3 cellular contexts compared by ENCODE assay signal in the genomic region with DNA sequence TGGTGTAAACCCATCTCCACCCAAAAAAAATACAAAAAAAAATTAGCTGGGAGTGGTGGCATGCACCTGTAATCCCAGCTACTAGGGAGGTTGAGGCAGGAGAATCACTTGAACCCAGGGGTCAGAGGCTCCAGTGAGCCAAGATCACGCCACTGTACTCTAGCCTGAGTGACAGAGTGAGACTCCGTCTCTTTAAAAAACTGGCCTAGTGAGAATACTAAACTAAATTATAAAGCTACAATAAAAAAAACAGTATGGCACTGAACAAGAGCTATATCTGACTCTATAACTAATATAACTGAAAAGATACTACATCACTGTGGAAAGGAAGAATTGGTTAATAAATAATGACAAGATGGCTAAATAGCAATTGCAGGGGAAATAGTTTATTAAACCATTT.
TF ChIP-seq lines count a peak whose summit lies in the region.

No MANE protein-coding gene starts in this region.

TF ChIP-seq in HCT116, 20 proteins besides CTCF, POLR2A, EP300 and RAD21:
- TF ChIP-seq EGR1 (IDR thresholded peaks at IDR 0.05; ENCODE audit: low read depth) (no peak), CBX3 (IDR thresholded peaks at IDR 0.05; ENCODE audit: low read depth) (peak; percentile 81), ZBTB33 (IDR thresholded peaks at IDR 0.05; ENCODE audit: extremely low read depth, insufficient replicate concordance, low read length) (no peak)

TF ChIP-seq in IMR-90, 13 proteins besides CTCF, POLR2A, EP300 and RAD21:
- TF ChIP-seq NFE2L2 (IDR thresholded peaks at IDR 0.05; ENCODE audit: low read depth, low read length), result no peak
- TF ChIP-seq RCOR1 (IDR thresholded peaks at IDR 0.05; ENCODE audit: insufficient replicate concordance, low read length), result no peak

TF ChIP-seq in K562, 482 proteins besides CTCF, POLR2A, EP300 and RAD21:
- no peak for TF ChIP-seq RUNX1 (IDR thresholded peaks at IDR 0.05; ENCODE audit: low read depth)
- peak; percentile 79 for TF ChIP-seq ADNP (tag; IDR thresholded peaks at IDR 0.05)
- TF ChIP-seq ZNF668 (CRISPR knock-in tag; IDR thresholded peaks at IDR 0.05), result no peak
- no peak for TF ChIP-seq ILK (tag; IDR thresholded peaks at IDR 0.05; ENCODE audit: borderline replicate concordance, low read depth)
- peak; percentile 73 for TF ChIP-seq BCOR (IDR thresholded peaks at IDR 0.05)
- TF ChIP-seq, protein P1, sequence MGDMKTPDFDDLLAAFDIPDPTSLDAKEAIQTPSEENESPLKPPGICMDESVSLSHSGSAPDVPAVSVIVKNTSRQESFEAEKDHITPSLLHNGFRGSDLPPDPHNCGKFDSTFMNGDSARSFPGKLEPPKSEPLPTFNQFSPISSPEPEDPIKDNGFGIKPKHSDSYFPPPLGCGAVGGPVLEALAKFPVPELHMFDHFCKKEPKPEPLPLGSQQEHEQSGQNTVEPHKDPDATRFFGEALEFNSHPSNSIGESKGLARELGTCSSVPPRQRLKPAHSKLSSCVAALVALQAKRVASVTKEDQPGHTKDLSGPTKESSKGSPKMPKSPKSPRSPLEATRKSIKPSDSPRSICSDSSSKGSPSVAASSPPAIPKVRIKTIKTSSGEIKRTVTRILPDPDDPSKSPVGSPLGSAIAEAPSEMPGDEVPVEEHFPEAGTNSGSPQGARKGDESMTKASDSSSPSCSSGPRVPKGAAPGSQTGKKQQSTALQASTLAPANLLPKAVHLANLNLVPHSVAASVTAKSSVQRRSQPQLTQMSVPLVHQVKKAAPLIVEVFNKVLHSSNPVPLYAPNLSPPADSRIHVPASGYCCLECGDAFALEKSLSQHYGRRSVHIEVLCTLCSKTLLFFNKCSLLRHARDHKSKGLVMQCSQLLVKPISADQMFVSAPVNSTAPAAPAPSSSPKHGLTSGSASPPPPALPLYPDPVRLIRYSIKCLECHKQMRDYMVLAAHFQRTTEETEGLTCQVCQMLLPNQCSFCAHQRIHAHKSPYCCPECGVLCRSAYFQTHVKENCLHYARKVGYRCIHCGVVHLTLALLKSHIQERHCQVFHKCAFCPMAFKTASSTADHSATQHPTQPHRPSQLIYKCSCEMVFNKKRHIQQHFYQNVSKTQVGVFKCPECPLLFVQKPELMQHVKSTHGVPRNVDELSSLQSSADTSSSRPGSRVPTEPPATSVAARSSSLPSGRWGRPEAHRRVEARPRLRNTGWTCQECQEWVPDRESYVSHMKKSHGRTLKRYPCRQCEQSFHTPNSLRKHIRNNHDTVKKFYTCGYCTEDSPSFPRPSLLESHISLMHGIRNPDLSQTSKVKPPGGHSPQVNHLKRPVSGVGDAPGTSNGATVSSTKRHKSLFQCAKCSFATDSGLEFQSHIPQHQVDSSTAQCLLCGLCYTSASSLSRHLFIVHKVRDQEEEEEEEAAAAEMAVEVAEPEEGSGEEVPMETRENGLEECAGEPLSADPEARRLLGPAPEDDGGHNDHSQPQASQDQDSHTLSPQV (IDR thresholded peaks at IDR 0.05), result no peak
- TF ChIP-seq RBM25 (IDR thresholded peaks at IDR 0.05; ENCODE audit: low read depth, low read length, severe bottlenecking), result peak; percentile 65
- 0 out of 2 replicates have a peak, but pooled peaks have one; percentile 47 for TF ChIP-seq TRIM28 (IDR thresholded peaks at IDR 0.05)
